18 cellular contexts compared by ENCODE assay signal in the genomic region with DNA sequence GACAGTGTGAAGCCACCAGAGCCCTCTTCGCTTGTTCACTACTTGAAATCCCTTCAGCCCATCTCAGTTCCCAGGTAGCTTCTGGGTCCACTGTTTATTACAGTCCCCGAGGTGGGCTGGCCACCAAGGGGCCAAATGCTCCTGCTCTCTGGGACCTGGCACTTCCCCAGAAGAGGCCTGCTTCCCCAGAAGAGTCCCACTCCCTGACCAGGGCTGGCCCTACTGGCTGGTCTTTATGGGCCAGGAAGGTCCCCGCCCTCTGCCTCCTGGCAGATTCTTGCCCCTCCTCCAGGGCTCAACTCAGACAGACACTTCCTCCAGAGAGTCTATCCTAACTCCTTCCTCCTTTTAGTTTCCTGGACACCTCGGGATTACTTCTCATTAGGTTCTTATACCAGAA.
DNase-seq lines count a peak whose midpoint lies in the region; ATAC-seq and TF ChIP-seq lines count a peak whose summit lies in the region.
"Had no signal": no experiment of that assay in that cellular context is flagged by ENCODE, and none has a peak within 500 bp of the region (broad histone marks: within the 10 kb centered on the region; RNA-seq: fewer than 3 reads in every experiment).

No MANE protein-coding gene starts in this region.

- H3K4me2 ChIP-seq in OCI-LY7 (ENCODE audit: low read length) (no peak overlapping the region), GM23248 (ENCODE audit: unreplicated experiment) (no peak overlapping the region)
- H3K4me2 ChIP-seq: A549 had no signal

- H2AFZ ChIP-seq in OCI-LY7 (ENCODE audit: low read length) (peak overlapping the region; percentile 24; the same call in 1 of the 2 replicates), GM23248 (no peak overlapping the region)

- H3K4me1 ChIP-seq in OCI-LY7 (ENCODE audit: insufficient read depth, low read length, poor library complexity, severe bottlenecking) (peaks cover 30% of the 10 kb centered on the region), colonic mucosa (peaks cover 2% of the 10 kb centered on the region), GM23248 (ENCODE audit: insufficient read depth) (no peaks in the 10 kb centered on the region), testis (peaks cover 31% of the 10 kb centered on the region)
- H3K4me1 ChIP-seq: A549 had no signal

- no peaks in the 10 kb centered on the region for H3K27me3 Mint-ChIP-seq in activated CD4-positive, alpha-beta T cell treated with anti-CD3 and anti-CD28 coated beads for 36 hours
- H3K27me3 Mint-ChIP-seq: CD4-positive, alpha-beta T cell had no signal

- CTCF ChIA-PET in OCI-LY7 (lab: Charles Lee; ENCODE audit: unreplicated experiment) = no interaction called here
- CTCF ChIA-PET in activated CD4-positive, alpha-beta T cell treated with anti-CD3 and anti-CD28 coated beads for 36 hours (lab: Charles Lee) = no interaction called here

- H3K4me3 ChIP-seq in OCI-LY7 (ENCODE audit: low read depth, low read length, poor library complexity, severe bottlenecking) (no peak overlapping the region), colonic mucosa (no peak overlapping the region), GM23248 (no peak overlapping the region), testis (no peak overlapping the region)
- H3K4me3 ChIP-seq: A549, MG63 had no signal

- no peak overlapping the region for H3K9ac ChIP-seq in colonic mucosa (ENCODE audit: low read depth in 2 of 2, low read length in 2 of 2)
- H3K9ac ChIP-seq in GM23248 = no peak overlapping the region

- intact Hi-C loops in OCI-LY7 (cut with micrococcal nuclease; ENCODE audit: unreplicated experiment) = no loop called here
- intact Hi-C loops in colonic mucosa (cut with DNase I) = no loop called here
- intact Hi-C loops in activated CD4-positive, alpha-beta T cell treated with anti-CD3 and anti-CD28 coated beads for 36 hours (cut with DNase I, micrococcal nuclease) = no loop called here
- intact Hi-C loops in testis (cut with DNase I; ENCODE audit: low total_unique reads) = no loop called here

- BruUV-seq in OCI-LY7 (replicated peaks; lab: Mats Ljungman, UMichigan) = no TSS peak

- in situ Hi-C loops in GM23248 (cut with MboI) = no loop called here

- H3K27ac ChIP-seq in OCI-LY7 (ENCODE audit: low read depth, low read length, poor library complexity, severe bottlenecking) (no peak overlapping the region), colonic mucosa (no peak overlapping the region), GM23248 (no peak overlapping the region), testis (no peak overlapping the region)
- H3K27ac ChIP-seq: A549 had no signal

- H3K9me3 ChIP-seq in OCI-LY7 (ENCODE audit: low read length) = no peaks in the 10 kb centered on the region
- H3K9me3 ChIP-seq in colonic mucosa = no peaks in the 10 kb centered on the region
- H3K9me3 ChIP-seq in GM23248 (ENCODE audit: low read depth) = no peaks in the 10 kb centered on the region
- no peaks in the 10 kb centered on the region for H3K9me3 ChIP-seq in testis
- H3K9me3 ChIP-seq: A549, MG63 had no signal

- no peaks in the 10 kb centered on the region for H3K27me3 ChIP-seq in colonic mucosa
- no peaks in the 10 kb centered on the region for H3K27me3 ChIP-seq in GM23248 (replicated peaks; ENCODE audit: insufficient read depth)
- H3K27me3 ChIP-seq in testis = no peaks in the 10 kb centered on the region
- H3K27me3 ChIP-seq: MG63 had no signal

- no peaks in the 10 kb centered on the region for H3F3A ChIP-seq in GM23248 (ENCODE audit: insufficient read depth)

- 52 to 53% methylated on average over 4 of the region's 4 CpGs for WGBS in GM23248 (ENCODE audit: low coverage in 1 of 2, low lambda C conversion rate in 2 of 2, missing lambda C conversion rate in 2 of 2), 2 experiments
- WGBS in testis, 2 donors = 62 to 67% methylated on average over 4 of the region's 4 CpGs

- H3K9me2 ChIP-seq in OCI-LY7 (ENCODE audit: insufficient read depth, low read length) (no peaks in the 10 kb centered on the region), GM23248 (ENCODE audit: insufficient read depth) (no peaks in the 10 kb centered on the region)

- no peak for TF ChIP-seq POLR2A in testis (IDR thresholded peaks at IDR 0.05)

- H3K27ac Mint-ChIP-seq in activated CD4-positive, alpha-beta T cell treated with anti-CD3 and anti-CD28 coated beads for 36 hours = no peak overlapping the region
- H3K27ac Mint-ChIP-seq: CD4-positive, alpha-beta T cell; HFFc6 had no signal

- POLR2A ChIA-PET in OCI-LY7 (lab: Charles Lee) = no interaction called here
- POLR2A ChIA-PET in activated CD4-positive, alpha-beta T cell treated with anti-CD3 and anti-CD28 coated beads for 36 hours (lab: Charles Lee) = no interaction called here

- no peak for ATAC-seq in activated CD4-positive, alpha-beta T cell treated with anti-CD3 and anti-CD28 coated beads for 36 hours
- ATAC-seq: A549, Panc1 had no signal

- TF ChIP-seq CTCF in OCI-LY7 (conservative IDR thresholded peaks at IDR 0.05; ENCODE audit: low read length) (no peak), colonic mucosa (IDR thresholded peaks at IDR 0.05) (no peak), testis (IDR thresholded peaks at IDR 0.05) (no peak)

- H3K36me3 ChIP-seq in OCI-LY7 (ENCODE audit: insufficient read depth, low read length) (no peaks in the 10 kb centered on the region), colonic mucosa (no peaks in the 10 kb centered on the region), GM23248 (ENCODE audit: low read depth) (no peaks in the 10 kb centered on the region), testis (ENCODE audit: low read depth, missing control alignments) (no peaks in the 10 kb centered on the region)
- H3K36me3 ChIP-seq: MG63 had no signal

- H3K9me3 Mint-ChIP-seq in activated CD4-positive, alpha-beta T cell treated with anti-CD3 and anti-CD28 coated beads for 36 hours (ENCODE audit: low read depth) = no peaks in the 10 kb centered on the region
- H3K9me3 Mint-ChIP-seq: CD4-positive, alpha-beta T cell; HFFc6 had no signal

- H3K4me3 Mint-ChIP-seq in activated CD4-positive, alpha-beta T cell treated with anti-CD3 and anti-CD28 coated beads for 36 hours = no peak overlapping the region
- H3K4me3 Mint-ChIP-seq: CD4-positive, alpha-beta T cell; HFFc6 had no signal

- H4K20me1 ChIP-seq in OCI-LY7 (ENCODE audit: insufficient read depth, low read length) (no peaks in the 10 kb centered on the region), GM23248 (ENCODE audit: insufficient read depth) (no peaks in the 10 kb centered on the region)

- no peaks in the 10 kb centered on the region for H3K36me3 Mint-ChIP-seq in activated CD4-positive, alpha-beta T cell treated with anti-CD3 and anti-CD28 coated beads for 36 hours (ENCODE audit: low read depth)

- DNase-seq in Ammon's horn (ENCODE audit: low spot score) = peak; percentile 16
- DNase-seq in OCI-LY7 (ENCODE audit: low spot score) = no peak
- DNase-seq in colonic mucosa = peak; percentile 44
- DNase-seq in medulla oblongata (ENCODE audit: extremely low spot score) = peak; percentile 9
- DNase-seq in GM23248 = no peak
- no peak for DNase-seq in activated CD4-positive, alpha-beta T cell treated with anti-CD3 and anti-CD28 coated beads for 36 hours
- DNase-seq in testis = no peak
- no peak for DNase-seq in SW480 (ENCODE audit: low spot score)
- DNase-seq: CD4-positive, alpha-beta T cell; HFFc6; Karpas-422; MG63; NCI-H1105; NCI-H1694; NCI-H510A treated with DMSO at 0.1 percent for 48 hours; NCI-H82 had no signal

- no peaks in the 10 kb centered on the region for H3K4me1 Mint-ChIP-seq in activated CD4-positive, alpha-beta T cell treated with anti-CD3 and anti-CD28 coated beads for 36 hours

- H3K79me2 ChIP-seq in OCI-LY7 (ENCODE audit: insufficient read depth, low read depth, low read length) (no peaks in the 10 kb centered on the region), GM23248 (ENCODE audit: insufficient read depth) (no peaks in the 10 kb centered on the region)

Comparison
In these comparisons a context has a peak if more than half of its experiments do, and no peak if none do; other contexts are left out.
1. DNase-seq: peak in Ammon's horn (single experiment), colonic mucosa (single experiment) and medulla oblongata (single experiment); none in OCI-LY7 (single experiment), GM23248 (single experiment), activated CD4-positive, alpha-beta T cell treated with anti-CD3 and anti-CD28 coated beads for 36 hours (single experiment), testis (single experiment) and SW480 (single experiment).